20 cellular contexts compared by ENCODE assay signal in the genomic region with DNA sequence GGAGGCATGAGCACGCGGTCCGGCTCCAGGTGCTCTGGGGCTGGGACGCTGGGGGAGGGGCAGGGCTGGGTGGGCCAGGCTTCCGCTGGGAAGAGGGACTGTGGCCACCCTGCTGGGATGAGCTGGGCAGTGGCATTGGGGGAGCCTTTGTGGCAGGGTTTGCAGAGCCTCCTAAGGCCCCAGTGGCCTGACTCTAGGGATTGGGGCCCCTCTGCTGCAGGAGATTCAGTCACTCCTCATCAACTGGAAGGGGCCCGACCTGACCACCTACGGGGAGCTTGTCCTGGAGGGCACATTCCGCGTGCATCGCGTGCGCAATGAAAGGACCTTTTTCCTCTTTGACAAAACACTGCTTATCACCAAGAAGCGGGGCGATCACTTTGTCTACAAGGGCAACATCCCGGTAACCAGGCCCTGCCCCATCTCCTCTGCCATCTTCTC.
"Had no signal": no experiment of that assay in that cellular context is flagged by ENCODE, and none has a peak within 500 bp of the region (broad histone marks: within the 10 kb centered on the region; RNA-seq: fewer than 3 reads in every experiment).

No MANE protein-coding gene starts in this region.

- ATAC-seq: activated CD4-positive, alpha-beta T cell treated with anti-CD3 and anti-CD28 coated beads for 36 hours; activated CD8-positive, alpha-beta T cell treated with anti-CD3 and anti-CD28 coated beads, Interleukin-2, amount 10 ng/mL, durations not matched to agents 7 days and 5 days; activated T-cell treated with anti-CD3 and anti-CD28 coated beads, Interleukin-2, amount 50 U/mL, for 4 hours; esophagus mucosa; gastrocnemius medialis; naive thymus-derived CD4-positive, alpha-beta T cell; WTC11 had no signal

- H3K36me3 ChIP-seq: gastrocnemius medialis had no signal

- H3K27ac Mint-ChIP-seq: activated CD8-positive, alpha-beta T cell treated with anti-CD3 and anti-CD28 coated beads, Interleukin-2, amount 10 ng/mL, durations not matched to agents 7 days and 5 days; activated naive CD8-positive, alpha-beta T cell treated with anti-CD3 and anti-CD28 coated beads for 36 hours; naive thymus-derived CD4-positive, alpha-beta T cell; T-helper 2 cell treated with Interferon-gamma antibody and Interleukin-4, amounts not matched to agents 5 μg/mL and 100 μg/mL, for 36 hours had no signal

- H3K9me3 ChIP-seq: gastrocnemius medialis had no signal

- H3K27me3 Mint-ChIP-seq: activated CD4-positive, alpha-beta T cell treated with anti-CD3 and anti-CD28 coated beads for 36 hours; activated naive CD8-positive, alpha-beta T cell treated with anti-CD3 and anti-CD28 coated beads for 36 hours had no signal

- H3K4me1 ChIP-seq: gastrocnemius medialis had no signal

- H3K4me1 Mint-ChIP-seq: activated naive CD8-positive, alpha-beta T cell treated with anti-CD3 and anti-CD28 coated beads for 36 hours had no signal

- DNase-seq: activated CD4-positive, alpha-beta T cell treated with anti-CD3 and anti-CD28 coated beads for 36 hours; activated CD8-positive, alpha-beta T cell treated with anti-CD3 and anti-CD28 coated beads, Interleukin-2, amount 10 ng/mL, durations not matched to agents 7 days and 5 days; activated gamma-delta T cell treated with Interleukin-2 at 50 U/mL for 16 hours; activated naive CD8-positive, alpha-beta T cell treated with anti-CD3 and anti-CD28 coated beads for 36 hours; activated T-cell treated with anti-CD3 and anti-CD28 coated beads, Interleukin-2, amount 50 U/mL, for 4 hours; amniotic stem cell; gastrocnemius medialis; kidney glomerular epithelial cell; mesendoderm; naive thymus-derived CD4-positive, alpha-beta T cell; retina; stimulated activated CD4-positive, alpha-beta T cell treated with anti-CD3 and anti-CD28 coated beads, Interleukin-12 subunit alpha, Interleukin-12 subunit beta, amount 100 ng/mL, for 4 hours; stimulated activated CD4-positive, alpha-beta T cell treated with anti-CD3 and anti-CD28 coated beads, Interleukin-1b, Interleukin-23, amount 100 ng/mL, for 48 hours; stimulated activated CD8-positive, alpha-beta memory T cell treated with anti-CD3 and anti-CD28 coated beads, Interleukin-4, amount 100 ng/mL, for 48 hours; stimulated activated naive CD4-positive, alpha-beta T cell; SW 1271 had no signal

- H3K36me3 Mint-ChIP-seq: activated naive CD8-positive, alpha-beta T cell treated with anti-CD3 and anti-CD28 coated beads for 36 hours had no signal

- H3K27me3 ChIP-seq: cardiac muscle cell, gastrocnemius medialis had no signal

- H3K4me3 ChIP-seq: cardiac muscle cell, gastrocnemius medialis had no signal

- H3K4me3 Mint-ChIP-seq: activated CD4-positive, alpha-beta T cell treated with anti-CD3 and anti-CD28 coated beads for 36 hours; activated CD8-positive, alpha-beta T cell treated with anti-CD3 and anti-CD28 coated beads, Interleukin-2, amount 10 ng/mL, durations not matched to agents 7 days and 5 days; activated naive CD8-positive, alpha-beta T cell treated with anti-CD3 and anti-CD28 coated beads for 36 hours; activated T-cell treated with anti-CD3 and anti-CD28 coated beads, Interleukin-2, amount 50 U/mL, for 4 hours; naive thymus-derived CD4-positive, alpha-beta T cell; T-helper 2 cell treated with Interferon-gamma antibody and Interleukin-4, amounts not matched to agents 5 μg/mL and 100 μg/mL, for 36 hours; WTC11 had no signal

- H3K9me3 Mint-ChIP-seq: activated naive CD8-positive, alpha-beta T cell treated with anti-CD3 and anti-CD28 coated beads for 36 hours; activated T-cell treated with anti-CD3 and anti-CD28 coated beads, Interleukin-2, amount 50 U/mL, for 4 hours; naive thymus-derived CD4-positive, alpha-beta T cell; T-helper 2 cell treated with Interferon-gamma antibody and Interleukin-4, amounts not matched to agents 5 μg/mL and 100 μg/mL, for 36 hours; WTC11 had no signal

- H3K27ac ChIP-seq: cardiac muscle cell, gastrocnemius medialis had no signal
